ENCODE assay signal across 1 cellular context in the genomic region with DNA sequence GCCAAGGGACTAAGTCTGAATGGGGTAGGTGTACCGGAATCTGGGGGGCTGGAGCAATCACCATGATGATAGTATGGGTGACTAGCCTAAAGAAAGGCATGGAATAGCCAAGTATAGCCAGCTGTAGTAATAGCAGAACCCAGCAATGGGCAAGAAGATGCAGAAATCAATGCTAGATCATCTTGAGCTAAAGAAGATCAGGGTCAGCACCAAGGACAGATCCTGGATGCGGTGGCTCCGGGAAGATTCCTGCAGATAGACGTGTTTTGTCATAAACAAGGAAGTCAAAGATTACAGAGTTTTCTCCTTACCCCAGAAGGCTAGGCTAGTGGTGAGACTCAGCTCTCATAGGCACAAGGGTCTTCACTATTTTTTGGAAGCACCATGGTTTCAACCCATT.
TF ChIP-seq lines count a peak whose summit lies in the region.

No MANE protein-coding gene starts in this region.

TF ChIP-seq in GM12878, 131 proteins besides CTCF, POLR2A, EP300 and RAD21 (continued from another document):
- TF ChIP-seq, protein P1, sequence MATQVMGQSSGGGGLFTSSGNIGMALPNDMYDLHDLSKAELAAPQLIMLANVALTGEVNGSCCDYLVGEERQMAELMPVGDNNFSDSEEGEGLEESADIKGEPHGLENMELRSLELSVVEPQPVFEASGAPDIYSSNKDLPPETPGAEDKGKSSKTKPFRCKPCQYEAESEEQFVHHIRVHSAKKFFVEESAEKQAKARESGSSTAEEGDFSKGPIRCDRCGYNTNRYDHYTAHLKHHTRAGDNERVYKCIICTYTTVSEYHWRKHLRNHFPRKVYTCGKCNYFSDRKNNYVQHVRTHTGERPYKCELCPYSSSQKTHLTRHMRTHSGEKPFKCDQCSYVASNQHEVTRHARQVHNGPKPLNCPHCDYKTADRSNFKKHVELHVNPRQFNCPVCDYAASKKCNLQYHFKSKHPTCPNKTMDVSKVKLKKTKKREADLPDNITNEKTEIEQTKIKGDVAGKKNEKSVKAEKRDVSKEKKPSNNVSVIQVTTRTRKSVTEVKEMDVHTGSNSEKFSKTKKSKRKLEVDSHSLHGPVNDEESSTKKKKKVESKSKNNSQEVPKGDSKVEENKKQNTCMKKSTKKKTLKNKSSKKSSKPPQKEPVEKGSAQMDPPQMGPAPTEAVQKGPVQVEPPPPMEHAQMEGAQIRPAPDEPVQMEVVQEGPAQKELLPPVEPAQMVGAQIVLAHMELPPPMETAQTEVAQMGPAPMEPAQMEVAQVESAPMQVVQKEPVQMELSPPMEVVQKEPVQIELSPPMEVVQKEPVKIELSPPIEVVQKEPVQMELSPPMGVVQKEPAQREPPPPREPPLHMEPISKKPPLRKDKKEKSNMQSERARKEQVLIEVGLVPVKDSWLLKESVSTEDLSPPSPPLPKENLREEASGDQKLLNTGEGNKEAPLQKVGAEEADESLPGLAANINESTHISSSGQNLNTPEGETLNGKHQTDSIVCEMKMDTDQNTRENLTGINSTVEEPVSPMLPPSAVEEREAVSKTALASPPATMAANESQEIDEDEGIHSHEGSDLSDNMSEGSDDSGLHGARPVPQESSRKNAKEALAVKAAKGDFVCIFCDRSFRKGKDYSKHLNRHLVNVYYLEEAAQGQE (IDR thresholded peaks at IDR 0.05; ENCODE audit: low read depth, low read length), result peak; percentile 75; the same call in 1 of the 2 replicates
